In the genomic region with DNA sequence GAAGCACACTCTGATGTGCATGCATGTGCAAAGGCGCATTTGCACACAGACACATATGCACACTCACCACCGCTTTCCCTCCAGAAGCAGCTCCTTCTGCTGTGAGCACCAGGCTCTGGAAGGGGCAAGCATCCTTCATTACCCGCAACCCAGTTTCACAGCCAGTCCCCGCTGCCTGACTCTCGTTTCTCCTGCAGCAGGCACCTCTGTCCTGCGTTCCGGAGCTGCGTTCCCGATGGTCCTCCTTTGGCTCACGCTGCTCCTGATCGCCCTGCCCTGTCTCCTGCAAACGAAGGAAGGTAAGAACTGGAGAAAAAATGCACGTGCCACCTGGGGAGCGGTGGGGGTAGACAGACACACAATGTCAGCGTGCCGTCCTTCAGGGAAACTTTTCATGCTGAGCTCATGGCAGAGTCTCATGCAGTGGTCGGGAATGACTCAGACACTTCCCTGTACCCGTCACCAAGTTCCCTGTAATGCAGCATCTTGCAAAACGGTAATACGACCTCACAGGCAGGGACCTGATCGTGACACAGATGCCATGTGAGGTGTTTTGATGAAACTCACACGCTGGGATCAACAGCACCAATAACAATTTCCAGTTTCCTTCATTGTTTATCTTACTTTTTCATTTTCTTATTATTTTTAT, we compare ENCODE assay signal across 15 cellular contexts. TPM values are rescaled to one million over a fixed set of nuclear protein-coding genes. Genes with fewer than 3 reads are reported as not detected.
"Had no signal": no experiment of that assay in that cellular context is flagged by ENCODE, and none has a peak within 500 bp of the region (broad histone marks: within the 10 kb centered on the region; RNA-seq: fewer than 3 reads in every experiment).

No MANE protein-coding gene starts in this region.

- H3K27ac Mint-ChIP-seq: activated naive CD4-positive, alpha-beta T cell treated with anti-CD3 and anti-CD28 coated beads for 36 hours; activated naive CD8-positive, alpha-beta T cell treated with anti-CD3 and anti-CD28 coated beads, Interleukin-2, amount 50 U/mL, for 24 hours; activated T-helper 2 cell treated with anti-CD3 and anti-CD28 coated beads, Interferon-gamma antibody, Interleukin-2, Interleukin-4, amounts not matched to agents 10 μg/mL and 5 μg/mL and 100 μg/mL, durations not matched to agents 14 hours and 24 hours and 36 hours; naive thymus-derived CD8-positive, alpha-beta T cell; stimulated activated memory B cell treated with anti-CD40 and anti-IgM and Interleukin-4, amounts not matched to agents 10 μg/mL and 1 μg/mL and 100 μg/mL, for 72 hours had no signal

- H3K9me3 ChIP-seq: mucosa of descending colon, vagina had no signal

- DNase-seq: activated CD4-positive, alpha-beta T cell treated with anti-CD3 and anti-CD28 coated beads for 1 hour; activated CD4-positive, alpha-beta T cell treated with anti-CD3 and anti-CD28 coated beads, Interleukin-2, amount 50 U/mL, for 4 hours; activated naive CD4-positive, alpha-beta T cell treated with anti-CD3 and anti-CD28 coated beads for 36 hours; activated naive CD8-positive, alpha-beta T cell treated with anti-CD3 and anti-CD28 coated beads, Interleukin-2, amount 50 U/mL, for 24 hours; mammary epithelial cell; naive thymus-derived CD8-positive, alpha-beta T cell; retina; stimulated activated CD4-positive, alpha-beta T cell treated with anti-CD3 and anti-CD28 coated beads, Interleukin-2, amount 100 ng/mL, for 48 hours; T-helper 9 cell; tibial artery had no signal

- H3K4me3 Mint-ChIP-seq: activated naive CD4-positive, alpha-beta T cell treated with anti-CD3 and anti-CD28 coated beads for 36 hours; activated naive CD8-positive, alpha-beta T cell treated with anti-CD3 and anti-CD28 coated beads, Interleukin-2, amount 50 U/mL, for 24 hours; naive thymus-derived CD8-positive, alpha-beta T cell; stimulated activated memory B cell treated with anti-CD40 and anti-IgM and Interleukin-4, amounts not matched to agents 10 μg/mL and 1 μg/mL and 100 μg/mL, for 72 hours had no signal

- ATAC-seq: activated naive CD8-positive, alpha-beta T cell treated with anti-CD3 and anti-CD28 coated beads, Interleukin-2, amount 50 U/mL, for 24 hours; gastroesophageal sphincter; mucosa of descending colon; naive thymus-derived CD8-positive, alpha-beta T cell; stimulated activated memory B cell treated with anti-CD40 and anti-IgM and Interleukin-4, amounts not matched to agents 10 μg/mL and 1 μg/mL and 100 μg/mL, for 72 hours had no signal

RNA-seq across cellular contexts. Expression of a gene that starts 5.1 kb away (rescaled TPM):
- total RNA-seq: activated naive CD4-positive, alpha-beta T cell treated with anti-CD3 and anti-CD28 coated beads for 36 hours; mammary epithelial cell had no signal
